In the genomic region with DNA sequence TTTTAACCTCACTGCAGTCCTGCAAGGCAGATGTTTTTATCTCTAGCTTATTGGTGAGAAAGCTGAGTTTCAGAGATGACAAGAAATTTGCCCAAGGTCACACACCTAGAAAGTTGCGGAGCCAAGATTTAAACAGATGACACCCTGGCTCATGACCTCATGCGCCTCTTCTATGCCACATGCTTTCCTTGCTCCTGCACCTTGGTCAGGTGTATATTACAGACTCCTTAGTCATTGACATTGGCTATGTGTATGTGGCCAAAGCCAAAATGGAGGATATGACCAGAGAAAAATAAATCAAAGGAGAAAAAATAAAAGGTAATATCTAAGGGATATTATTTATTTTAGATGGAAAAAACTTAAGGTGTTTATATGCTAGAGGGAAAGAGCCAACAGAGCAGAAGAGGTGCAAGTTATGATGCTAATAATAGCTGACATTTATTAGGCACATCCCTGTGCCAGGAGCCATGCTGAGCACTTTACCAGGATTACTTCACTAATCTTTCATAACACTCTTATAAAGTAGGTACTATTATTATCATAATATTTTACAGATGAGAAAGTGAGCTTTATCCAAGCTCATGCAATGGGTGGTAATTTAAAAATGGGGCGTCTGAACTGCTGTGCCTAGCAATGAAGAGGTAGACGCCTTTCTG, we compare ENCODE assay signal across 27 cellular contexts. TPM values are rescaled to one million over a fixed set of nuclear protein-coding genes. Genes with fewer than 3 reads are reported as not detected.
"Had no signal": no experiment of that assay in that cellular context is flagged by ENCODE, and none has a peak within 500 bp of the region (broad histone marks: within the 10 kb centered on the region; RNA-seq: fewer than 3 reads in every experiment).

No MANE protein-coding gene starts in this region.

- H3K36me3 Mint-ChIP-seq: activated naive CD4-positive, alpha-beta T cell treated with anti-CD3 and anti-CD28 coated beads, Interleukin-2, amount 10 ng/mL, durations not matched to agents 7 days and 5 days; activated naive CD8-positive, alpha-beta T cell treated with anti-CD3 and anti-CD28 coated beads for 36 hours had no signal

- H3K4me1 Mint-ChIP-seq: activated CD4-positive, alpha-beta memory T cell treated with anti-CD3 and anti-CD28 coated beads, Interleukin-2, amount 10 ng/mL, durations not matched to agents 7 days and 5 days; activated CD4-positive, alpha-beta T cell treated with anti-CD3 and anti-CD28 coated beads, Interleukin-2, amount 10 ng/mL, durations not matched to agents 7 days and 5 days; activated naive CD4-positive, alpha-beta T cell treated with anti-CD3 and anti-CD28 coated beads, Interleukin-2, amount 10 ng/mL, durations not matched to agents 7 days and 5 days; activated naive CD8-positive, alpha-beta T cell treated with anti-CD3 and anti-CD28 coated beads for 36 hours; activated T-helper 17 cell treated with anti-CD3 and anti-CD28 coated beads, Interleukin-2, amount 50 U/mL, for 72 hours had no signal

- H3K9me2 ChIP-seq: SK-N-SH had no signal

- H3K4me2 ChIP-seq: SK-N-SH had no signal

- H3K9me3 ChIP-seq: SJCRH30, SK-N-SH had no signal

- H3K27me3 ChIP-seq: brain microvascular endothelial cell, SJCRH30 had no signal

- H3K9me3 Mint-ChIP-seq: activated CD4-positive, alpha-beta memory T cell treated with anti-CD3 and anti-CD28 coated beads, Interleukin-2, amount 10 ng/mL, durations not matched to agents 7 days and 5 days; activated CD4-positive, alpha-beta T cell treated with anti-CD3 and anti-CD28 coated beads, Interleukin-2, amount 10 ng/mL, durations not matched to agents 7 days and 5 days; activated naive CD4-positive, alpha-beta T cell treated with anti-CD3 and anti-CD28 coated beads, Interleukin-2, amount 10 ng/mL, durations not matched to agents 7 days and 5 days; activated naive CD8-positive, alpha-beta T cell treated with anti-CD3 and anti-CD28 coated beads for 36 hours; activated T-helper 17 cell treated with anti-CD3 and anti-CD28 coated beads, Interleukin-2, amount 50 U/mL, for 72 hours had no signal

- H3K27ac ChIP-seq: brain microvascular endothelial cell, SJCRH30, VCaP had no signal

- H3K4me3 ChIP-seq: SJCRH30 had no signal

- ATAC-seq: activated T-helper 17 cell treated with anti-CD3 and anti-CD28 coated beads, Interleukin-2, amount 50 U/mL, for 72 hours had no signal

- DNase-seq: activated CD4-positive, alpha-beta memory T cell treated with anti-CD3 and anti-CD28 coated beads, Interleukin-2, amount 10 ng/mL, durations not matched to agents 7 days and 5 days; activated CD4-positive, alpha-beta T cell treated with anti-CD3 and anti-CD28 coated beads, Interleukin-2, amount 10 ng/mL, durations not matched to agents 7 days and 5 days; activated CD4-positive, CD25-positive, alpha-beta regulatory T cell; activated gamma-delta T cell treated with Interleukin-2 at 50 U/mL for 16 hours; activated naive CD4-positive, alpha-beta T cell treated with anti-CD3 and anti-CD28 coated beads, Interleukin-2, amount 10 ng/mL, durations not matched to agents 7 days and 5 days; activated naive CD8-positive, alpha-beta T cell treated with anti-CD3 and anti-CD28 coated beads for 36 hours; activated T-cell treated with anti-CD3 and anti-CD28 coated beads for 4 hours; activated T-cell treated with anti-CD3 and anti-CD28 coated beads, Interleukin-2, amount 50 U/mL, for 48 hours; brain microvascular endothelial cell; Kasumi-1; KBM-7; NCI-H146; NCI-H187 treated with DMSO at 0.1 percent for 48 hours; NCI-H2081 treated with DMSO at 0.1 percent for 48 hours; NCI-H446; NCI-H524 treated with DMSO at 0.1 percent for 48 hours; NCI-H748 treated with DMSO at 0.1 percent for 48 hours; SJCRH30; SK-N-SH; T-helper 1 cell had no signal

- H3K36me3 ChIP-seq: brain microvascular endothelial cell, SJCRH30 had no signal

- H3K4me1 ChIP-seq: SJCRH30 had no signal

- H3K27me3 Mint-ChIP-seq: activated naive CD8-positive, alpha-beta T cell treated with anti-CD3 and anti-CD28 coated beads for 36 hours; activated T-helper 17 cell treated with anti-CD3 and anti-CD28 coated beads, Interleukin-2, amount 50 U/mL, for 72 hours had no signal

- H3K4me3 Mint-ChIP-seq: activated CD4-positive, alpha-beta memory T cell treated with anti-CD3 and anti-CD28 coated beads, Interleukin-2, amount 10 ng/mL, durations not matched to agents 7 days and 5 days; activated CD4-positive, alpha-beta T cell treated with anti-CD3 and anti-CD28 coated beads, Interleukin-2, amount 10 ng/mL, durations not matched to agents 7 days and 5 days; activated naive CD4-positive, alpha-beta T cell treated with anti-CD3 and anti-CD28 coated beads, Interleukin-2, amount 10 ng/mL, durations not matched to agents 7 days and 5 days; activated naive CD8-positive, alpha-beta T cell treated with anti-CD3 and anti-CD28 coated beads for 36 hours; activated T-helper 17 cell treated with anti-CD3 and anti-CD28 coated beads, Interleukin-2, amount 50 U/mL, for 72 hours had no signal

- H3K27ac Mint-ChIP-seq: activated CD4-positive, alpha-beta memory T cell treated with anti-CD3 and anti-CD28 coated beads, Interleukin-2, amount 10 ng/mL, durations not matched to agents 7 days and 5 days; activated CD4-positive, alpha-beta T cell treated with anti-CD3 and anti-CD28 coated beads, Interleukin-2, amount 10 ng/mL, durations not matched to agents 7 days and 5 days; activated naive CD4-positive, alpha-beta T cell treated with anti-CD3 and anti-CD28 coated beads, Interleukin-2, amount 10 ng/mL, durations not matched to agents 7 days and 5 days; activated naive CD8-positive, alpha-beta T cell treated with anti-CD3 and anti-CD28 coated beads for 36 hours; activated T-helper 17 cell treated with anti-CD3 and anti-CD28 coated beads, Interleukin-2, amount 50 U/mL, for 72 hours had no signal

RNA-seq across cellular contexts. Expression of a gene that starts 13.8 kb away (rescaled TPM):
- total RNA-seq: activated CD4-positive, alpha-beta memory T cell treated with anti-CD3 and anti-CD28 coated beads, Interleukin-2, amount 10 ng/mL, durations not matched to agents 7 days and 5 days; activated CD4-positive, alpha-beta T cell treated with anti-CD3 and anti-CD28 coated beads, Interleukin-2, amount 10 ng/mL, durations not matched to agents 7 days and 5 days; activated CD8-positive, alpha-beta memory T cell treated with anti-CD3 and anti-CD28 coated beads for 36 hours; activated naive CD8-positive, alpha-beta T cell treated with anti-CD3 and anti-CD28 coated beads for 36 hours; activated T-helper 17 cell treated with anti-CD3 and anti-CD28 coated beads, Interleukin-2, amount 50 U/mL, for 72 hours; OCI-LY7; RPMI7951; SJCRH30; T-helper 2 cell treated with Interferon-gamma antibody and Interleukin-4, amounts not matched to agents 100 ng/mL and 5 ng/mL, for 36 hours had no signal
- polyA plus RNA-seq: SK-N-SH had no signal

RNA-seq across cellular contexts. Expression of a gene that starts 44.2 kb away (rescaled TPM):
- total RNA-seq: activated CD8-positive, alpha-beta memory T cell treated with anti-CD3 and anti-CD28 coated beads for 36 hours; RPMI7951; SJCRH30 had no signal
- polyA plus RNA-seq: adipose tissue, SK-N-SH had no signal
